ENCODE assay signal across 1 cellular context in the genomic region with DNA sequence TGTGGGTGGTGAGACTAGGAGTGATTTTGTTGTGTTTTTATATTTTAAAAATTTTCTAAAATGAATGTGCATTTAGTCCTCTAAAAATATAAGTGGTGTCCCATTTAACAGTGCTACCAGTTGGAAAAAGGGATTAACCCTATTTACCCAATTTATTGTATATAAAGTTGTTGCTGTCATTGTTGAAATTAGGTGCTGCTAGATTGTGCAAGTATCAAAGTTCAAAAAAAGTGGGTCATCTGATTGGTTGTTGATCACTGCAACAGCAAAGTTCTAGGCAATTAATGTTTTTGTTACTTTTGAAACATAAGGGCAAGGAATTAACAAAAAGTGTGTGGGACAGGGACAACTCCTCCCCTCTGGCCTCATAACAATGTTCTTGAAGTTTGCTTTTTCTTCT.
A peak's percentile ranks its signal among the peaks of the same experiment; 100 is the strongest.
TF ChIP-seq lines count a peak whose summit lies in the region.

No MANE protein-coding gene starts in this region.

TF ChIP-seq in HepG2, 621 proteins besides CTCF, POLR2A, EP300 and RAD21:
- TF ChIP-seq CEBPG (CRISPR knock-in tag; IDR thresholded peaks at IDR 0.05), result peak; percentile 28; the same call in 1 of the 2 replicates
- TF ChIP-seq ZNF263 (CRISPR knock-in tag; IDR thresholded peaks at IDR 0.05), result no peak
- no peak for TF ChIP-seq ZNF616 (CRISPR knock-in tag; IDR thresholded peaks at IDR 0.05; ENCODE audit: low read depth)
- no peak for TF ChIP-seq NFKB2 (CRISPR knock-in tag; IDR thresholded peaks at IDR 0.05; ENCODE audit: borderline replicate concordance)
- TF ChIP-seq ZNF891 (CRISPR knock-in tag; IDR thresholded peaks at IDR 0.05), result no peak
- peak; percentile 45; the same call in 1 of the 2 replicates for TF ChIP-seq CEBPB (IDR thresholded peaks at IDR 0.05; ENCODE audit: borderline replicate concordance, low read depth, low read length)
- TF ChIP-seq KDM1A (CRISPR knock-in tag; IDR thresholded peaks at IDR 0.05), result no peak
- no peak for TF ChIP-seq HIVEP1 (CRISPR knock-in tag; IDR thresholded peaks at IDR 0.05)
